Comparison of ENCODE assay signal across 1 cellular context in genomic region chr10:132478341-132479023, GRCh38.
A peak's percentile ranks its signal among the peaks of the same experiment; 100 is the strongest.
TF ChIP-seq lines count a peak whose summit lies in the region.

No MANE protein-coding gene starts in this region.

TF ChIP-seq in HepG2, 621 proteins besides CTCF, POLR2A, EP300 and RAD21:
- TF ChIP-seq MNT (IDR thresholded peaks at IDR 0.05) (peak; percentile 81), U2AF1 (optimal IDR thresholded peaks at IDR 0.05; ENCODE audit: low read depth, low read length) (no peak)
